Comparison of ENCODE assay signal across 2 cellular contexts in the genomic region with DNA sequence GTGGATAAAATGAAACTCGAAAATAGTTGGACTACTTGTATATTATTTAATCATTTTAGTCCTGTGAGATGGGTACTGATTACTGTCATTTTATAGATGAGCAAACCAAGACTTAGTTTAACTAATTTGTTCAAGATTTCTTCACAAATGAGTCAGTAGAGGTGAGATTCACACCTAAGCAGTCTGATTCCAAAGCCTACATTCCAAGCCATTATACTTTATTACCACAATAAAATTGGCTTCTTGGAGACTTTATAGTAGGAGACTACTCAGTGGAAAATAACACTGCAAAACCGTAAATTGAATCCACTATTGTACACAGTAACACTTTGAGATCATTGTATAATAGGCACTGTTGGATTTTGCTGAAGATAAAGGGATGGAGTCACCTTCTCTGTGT.
TF ChIP-seq lines count a peak whose summit lies in the region.

No MANE protein-coding gene starts in this region.

TF ChIP-seq in K562, 482 proteins besides CTCF, POLR2A, EP300 and RAD21:
- TF ChIP-seq GATAD2B (IDR thresholded peaks at IDR 0.05; ENCODE audit: borderline replicate concordance) (no peak), KDM1A (IDR thresholded peaks at IDR 0.05) (no peak), ATF1 (CRISPR knock-in tag; IDR thresholded peaks at IDR 0.05) (no peak), ATF1 (tag; IDR thresholded peaks at IDR 0.05) (no peak), PHB2 (IDR thresholded peaks at IDR 0.05; ENCODE audit: low read depth) (no peak), SMAD2 (IDR thresholded peaks at IDR 0.05; ENCODE audit: low read depth, low read length) (no peak), HES1 (IDR thresholded peaks at IDR 0.05; ENCODE audit: low read depth) (no peak), NR2C2 (CRISPR knock-in tag; IDR thresholded peaks at IDR 0.05) (no peak), NR2C2 (tag; IDR thresholded peaks at IDR 0.05) (no peak), IFI16 (CRISPR knock-in tag; IDR thresholded peaks at IDR 0.05) (no peak), GTF2F1 (IDR thresholded peaks at IDR 0.05; ENCODE audit: low read depth, low read length) (no peak), NUFIP1 (IDR thresholded peaks at IDR 0.05; ENCODE audit: partially characterized antibody) (no peak), SUPT5H (IDR thresholded peaks at IDR 0.05) (no peak)
- TF ChIP-seq, protein P1, sequence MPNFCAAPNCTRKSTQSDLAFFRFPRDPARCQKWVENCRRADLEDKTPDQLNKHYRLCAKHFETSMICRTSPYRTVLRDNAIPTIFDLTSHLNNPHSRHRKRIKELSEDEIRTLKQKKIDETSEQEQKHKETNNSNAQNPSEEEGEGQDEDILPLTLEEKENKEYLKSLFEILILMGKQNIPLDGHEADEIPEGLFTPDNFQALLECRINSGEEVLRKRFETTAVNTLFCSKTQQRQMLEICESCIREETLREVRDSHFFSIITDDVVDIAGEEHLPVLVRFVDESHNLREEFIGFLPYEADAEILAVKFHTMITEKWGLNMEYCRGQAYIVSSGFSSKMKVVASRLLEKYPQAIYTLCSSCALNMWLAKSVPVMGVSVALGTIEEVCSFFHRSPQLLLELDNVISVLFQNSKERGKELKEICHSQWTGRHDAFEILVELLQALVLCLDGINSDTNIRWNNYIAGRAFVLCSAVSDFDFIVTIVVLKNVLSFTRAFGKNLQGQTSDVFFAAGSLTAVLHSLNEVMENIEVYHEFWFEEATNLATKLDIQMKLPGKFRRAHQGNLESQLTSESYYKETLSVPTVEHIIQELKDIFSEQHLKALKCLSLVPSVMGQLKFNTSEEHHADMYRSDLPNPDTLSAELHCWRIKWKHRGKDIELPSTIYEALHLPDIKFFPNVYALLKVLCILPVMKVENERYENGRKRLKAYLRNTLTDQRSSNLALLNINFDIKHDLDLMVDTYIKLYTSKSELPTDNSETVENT (CRISPR knock-in tag; IDR thresholded peaks at IDR 0.05) = no peak
- TF ChIP-seq, protein P2, sequence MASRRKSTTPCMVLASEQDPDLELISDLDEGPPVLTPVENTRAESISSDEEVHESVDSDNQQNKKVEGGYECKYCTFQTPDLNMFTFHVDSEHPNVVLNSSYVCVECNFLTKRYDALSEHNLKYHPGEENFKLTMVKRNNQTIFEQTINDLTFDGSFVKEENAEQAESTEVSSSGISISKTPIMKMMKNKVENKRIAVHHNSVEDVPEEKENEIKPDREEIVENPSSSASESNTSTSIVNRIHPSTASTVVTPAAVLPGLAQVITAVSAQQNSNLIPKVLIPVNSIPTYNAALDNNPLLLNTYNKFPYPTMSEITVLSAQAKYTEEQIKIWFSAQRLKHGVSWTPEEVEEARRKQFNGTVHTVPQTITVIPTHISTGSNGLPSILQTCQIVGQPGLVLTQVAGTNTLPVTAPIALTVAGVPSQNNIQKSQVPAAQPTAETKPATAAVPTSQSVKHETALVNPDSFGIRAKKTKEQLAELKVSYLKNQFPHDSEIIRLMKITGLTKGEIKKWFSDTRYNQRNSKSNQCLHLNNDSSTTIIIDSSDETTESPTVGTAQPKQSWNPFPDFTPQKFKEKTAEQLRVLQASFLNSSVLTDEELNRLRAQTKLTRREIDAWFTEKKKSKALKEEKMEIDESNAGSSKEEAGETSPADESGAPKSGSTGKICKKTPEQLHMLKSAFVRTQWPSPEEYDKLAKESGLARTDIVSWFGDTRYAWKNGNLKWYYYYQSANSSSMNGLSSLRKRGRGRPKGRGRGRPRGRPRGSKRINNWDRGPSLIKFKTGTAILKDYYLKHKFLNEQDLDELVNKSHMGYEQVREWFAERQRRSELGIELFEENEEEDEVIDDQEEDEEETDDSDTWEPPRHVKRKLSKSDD (conservative IDR thresholded peaks at IDR 0.05; ENCODE audit: low read length) = no peak

TF ChIP-seq in WTC11, 78 proteins besides CTCF, POLR2A, EP300 and RAD21:
- TF ChIP-seq ZNF281 (CRISPR knock-in tag; IDR thresholded peaks at IDR 0.05) = no peak
- TF ChIP-seq RORB (CRISPR knock-in tag; IDR thresholded peaks at IDR 0.05) = no peak
- no peak for TF ChIP-seq FOXP4 (CRISPR knock-in tag; IDR thresholded peaks at IDR 0.05)
- TF ChIP-seq IRF2 (CRISPR knock-in tag; IDR thresholded peaks at IDR 0.05; ENCODE audit: borderline replicate concordance, low read depth) = no peak
- TF ChIP-seq MXD4 (CRISPR knock-in tag; IDR thresholded peaks at IDR 0.05; ENCODE audit: borderline replicate concordance) = no peak
TF ChIP-seq in WTC11: peak in this region for 0.
